In the genomic region with DNA sequence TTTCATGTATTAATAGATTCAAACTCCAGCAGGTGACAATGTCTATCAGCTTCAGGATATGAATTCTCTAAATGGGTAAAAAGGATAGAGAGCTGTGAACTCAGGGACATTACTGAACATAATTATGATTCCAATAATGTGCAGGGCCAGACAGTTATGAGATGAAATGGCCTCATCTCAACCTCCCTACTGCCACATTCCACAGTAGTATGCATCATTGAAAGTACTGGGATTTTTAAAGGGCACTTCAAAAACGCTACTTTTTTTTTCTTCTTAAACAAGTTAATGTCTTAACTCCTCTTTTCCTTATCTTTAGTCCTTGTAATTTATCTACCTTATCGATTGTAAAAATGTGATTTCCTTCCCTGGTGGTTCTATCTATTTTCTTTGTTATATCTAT, we compare ENCODE assay signal across 26 cellular contexts.
DNase-seq lines count a peak whose midpoint lies in the region; TF ChIP-seq lines count a peak whose summit lies in the region.
"Had no signal": no experiment of that assay in that cellular context is flagged by ENCODE, and none has a peak within 500 bp of the region (broad histone marks: within the 10 kb centered on the region; RNA-seq: fewer than 3 reads in every experiment).

No MANE protein-coding gene starts in this region.

- H3K9me3 ChIP-seq in adipocyte (ENCODE audit: control insufficient read depth, low read length) (no peaks in the 10 kb centered on the region), SJCRH30 (replicated peaks) (peaks cover 4% of the 10 kb centered on the region; the same call in 1 of the 2 replicates)
- H3K9me3 ChIP-seq: ovary had no signal

- H3K9ac ChIP-seq in adipocyte (ENCODE audit: low read length): no peak overlapping the region
- H3K9ac ChIP-seq: BLaER1 treated with 17β-estradiol and CSF1 and Interleukin-3, amounts not matched to agents 10 nM and 100 nM; KMS-11 had no signal

- no peaks in the 10 kb centered on the region for H3K27me3 Mint-ChIP-seq in osteocyte (ENCODE audit: unreplicated experiment)
- H3K27me3 Mint-ChIP-seq: natural killer cell treated with Interleukin-12 subunit alpha and Interleukin-12 subunit beta and Interleukin-15 and Interleukin-18, amount 100 ng/mL, for 72 hours had no signal

- H3K4me3 ChIP-seq in adipocyte (ENCODE audit: low read length): no peak overlapping the region
- peak overlapping the region; percentile 37 for H3K4me3 ChIP-seq in fibroblast of the aortic adventitia (ENCODE audit: low read depth, low read length)
- H3K4me3 ChIP-seq in SJCRH30: no peak overlapping the region
- H3K4me3 ChIP-seq: BLaER1 treated with 17β-estradiol and CSF1 and Interleukin-3, amounts not matched to agents 10 nM and 100 nM; cardiac muscle cell; ovary had no signal

- DNase-seq in EH (ENCODE audit: low read depth): peak; percentile 56
- DNase-seq in adipocyte (ENCODE audit: low read depth): peak; percentile 51
- DNase-seq in fibroblast of the aortic adventitia (ENCODE audit: low read depth): peak; percentile 56
- no peak for DNase-seq in osteocyte (ENCODE audit: extremely low spot score, unreplicated experiment)
- no peak for DNase-seq in SJCRH30
- no peak for DNase-seq in NCI-H510A treated with DMSO at 0.1 percent for 48 hours (lab: John Stamatoyannopoulos, UW)
- DNase-seq in retina: no peak
- no peak for DNase-seq in activated CD8-positive, alpha-beta memory T cell treated with anti-CD3 and anti-CD28 coated beads, Interleukin-2, amount 50 U/mL, for 4 hours
- DNase-seq: activated CD4-positive, alpha-beta T cell treated with anti-CD3 and anti-CD28 coated beads for 48 hours; activated naive CD4-positive, alpha-beta T cell treated with Interleukin-2 at 50 U/mL for 16 hours; activated T-cell treated with anti-CD3 and anti-CD28 coated beads, Interleukin-2, amount 50 U/mL, for 72 hours; COR-L47; DMS79; glutamatergic neuron; NCI-H1417 treated with DMSO at 0.1 percent for 48 hours; NCI-H2081; NK-92 treated with Interleukin-12 subunit alpha and Interleukin-12 subunit beta, amount 100 ng/mL, for 24 hours; ovary; PC-3; stimulated activated CD4-positive, alpha-beta T cell treated with anti-CD3 and anti-CD28 coated beads, Interleukin-2, amount 100 ng/mL, for 48 hours had no signal

- H3K9me3 Mint-ChIP-seq in osteocyte (ENCODE audit: unreplicated experiment): no peaks in the 10 kb centered on the region
- H3K9me3 Mint-ChIP-seq: activated T-cell treated with anti-CD3 and anti-CD28 coated beads, Interleukin-2, amount 50 U/mL, for 72 hours; natural killer cell treated with Interleukin-12 subunit alpha and Interleukin-12 subunit beta and Interleukin-15 and Interleukin-18, amount 100 ng/mL, for 72 hours; T-helper 2 cell treated with Interferon-gamma antibody and Interleukin-4, amounts not matched to agents 5 μg/mL and 100 μg/mL, for 36 hours had no signal

- peaks cover 6% of the 10 kb centered on the region for H3K36me3 Mint-ChIP-seq in osteocyte (ENCODE audit: unreplicated experiment)
- H3K36me3 Mint-ChIP-seq: natural killer cell treated with Interleukin-12 subunit alpha and Interleukin-12 subunit beta and Interleukin-15 and Interleukin-18, amount 100 ng/mL, for 72 hours had no signal

- H3K4me1 Mint-ChIP-seq in osteocyte (ENCODE audit: unreplicated experiment): peaks cover 39% of the 10 kb centered on the region

- no peak overlapping the region for H3K27ac ChIP-seq in SJCRH30
- H3K27ac ChIP-seq: BLaER1 treated with 17β-estradiol and CSF1 and Interleukin-3, amounts not matched to agents 10 nM and 100 nM; cardiac muscle cell; KMS-11; ovary; VCaP had no signal

- H3K4me3 Mint-ChIP-seq in osteocyte (ENCODE audit: unreplicated experiment): no peak overlapping the region
- H3K4me3 Mint-ChIP-seq: activated T-cell treated with anti-CD3 and anti-CD28 coated beads, Interleukin-2, amount 50 U/mL, for 72 hours; natural killer cell treated with Interleukin-12 subunit alpha and Interleukin-12 subunit beta and Interleukin-15 and Interleukin-18, amount 100 ng/mL, for 72 hours; T-helper 2 cell treated with Interferon-gamma antibody and Interleukin-4, amounts not matched to agents 5 μg/mL and 100 μg/mL, for 36 hours had no signal

- H3K27ac Mint-ChIP-seq in osteocyte (ENCODE audit: unreplicated experiment): peak overlapping the region; percentile 12
- H3K27ac Mint-ChIP-seq: activated T-cell treated with anti-CD3 and anti-CD28 coated beads, Interleukin-2, amount 50 U/mL, for 72 hours; natural killer cell treated with Interleukin-12 subunit alpha and Interleukin-12 subunit beta and Interleukin-15 and Interleukin-18, amount 100 ng/mL, for 72 hours; T-helper 2 cell treated with Interferon-gamma antibody and Interleukin-4, amounts not matched to agents 5 μg/mL and 100 μg/mL, for 36 hours had no signal

- H3K36me3 ChIP-seq in adipocyte (ENCODE audit: control insufficient read depth, insufficient read depth, low read length, severe bottlenecking) (peaks cover 9% of the 10 kb centered on the region), SJCRH30 (peaks cover 19% of the 10 kb centered on the region; the same call in 1 of the 2 replicates)
- H3K36me3 ChIP-seq: cardiac muscle cell, ovary had no signal

- no peaks in the 10 kb centered on the region for H3K27me3 ChIP-seq in adipocyte (replicated peaks; ENCODE audit: control insufficient read depth, insufficient read depth, low read length)
- H3K27me3 ChIP-seq in SJCRH30: no peaks in the 10 kb centered on the region
- H3K27me3 ChIP-seq: BLaER1 treated with 17β-estradiol and CSF1 and Interleukin-3, amounts not matched to agents 10 nM and 100 nM; cardiac muscle cell; ovary had no signal

- peaks cover 41% of the 10 kb centered on the region for H3K4me1 ChIP-seq in adipocyte (ENCODE audit: control insufficient read depth, insufficient read depth, low read length)
- peaks cover 7% of the 10 kb centered on the region for H3K4me1 ChIP-seq in SJCRH30
- H3K4me1 ChIP-seq: BLaER1 treated with 17β-estradiol and CSF1 and Interleukin-3, amounts not matched to agents 10 nM and 100 nM had no signal

- TF ChIP-seq CTCF in fibroblast of the aortic adventitia (IDR thresholded peaks at IDR 0.05; ENCODE audit: insufficient read depth, low read length) (no peak), osteocyte (IDR thresholded peaks at IDR 0.05) (no peak)

Comparison
In these comparisons a context has a peak if more than half of its experiments do, and no peak if none do; other contexts are left out.
1. DNase-seq: peak in EH (single experiment), adipocyte (single experiment) and fibroblast of the aortic adventitia (single experiment); none in osteocyte (single experiment), SJCRH30 (0 of 2), NCI-H510A treated with DMSO at 0.1 percent for 48 hours (single experiment), retina (single experiment) and activated CD8-positive, alpha-beta memory T cell treated with anti-CD3 and anti-CD28 coated beads, Interleukin-2, amount 50 U/mL, for 4 hours (single experiment).